In the genomic region with DNA sequence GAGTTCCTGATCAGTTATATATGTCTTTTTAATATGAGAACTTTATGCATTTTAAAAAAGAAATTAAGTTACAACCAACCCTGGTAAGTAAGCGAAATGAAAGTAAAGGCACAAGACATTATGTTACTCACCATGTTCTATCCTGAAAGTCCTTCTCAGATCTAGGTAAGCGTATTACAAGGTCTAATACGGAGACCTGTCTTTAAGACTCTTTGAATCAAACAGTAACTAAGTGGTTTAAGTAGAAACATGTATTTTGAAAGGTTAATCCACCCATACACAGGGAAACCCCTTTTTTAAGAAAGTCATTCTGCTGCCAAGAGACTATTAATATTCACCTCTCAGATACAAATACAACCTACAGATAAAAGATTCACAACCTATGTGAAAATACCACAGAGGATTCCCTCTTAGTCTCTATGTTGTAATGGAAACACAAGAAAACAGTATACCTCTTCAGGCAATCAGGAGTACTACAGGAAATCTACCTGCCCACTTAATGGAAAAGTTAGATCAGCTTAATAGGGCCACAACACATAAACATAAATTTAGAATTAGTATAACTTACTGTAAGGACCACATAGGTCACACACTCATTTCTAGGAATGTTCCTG, we compare ENCODE assay signal across 12 cellular contexts.
DNase-seq lines count a peak whose midpoint lies in the region; ATAC-seq and TF ChIP-seq lines count a peak whose summit lies in the region.
"Had no signal": no experiment of that assay in that cellular context is flagged by ENCODE, and none has a peak within 500 bp of the region (broad histone marks: within the 10 kb centered on the region; RNA-seq: fewer than 3 reads in every experiment).

No MANE protein-coding gene starts in this region.

- H3K27me3 Mint-ChIP-seq in natural killer cell treated with Interleukin-12 subunit alpha and Interleukin-12 subunit beta and Interleukin-15 and Interleukin-18, amount 100 ng/mL, for 72 hours: peaks cover 0 to 9% of the 10 kb centered on the region in 2 donors
- peaks cover 6 to 12% of the 10 kb centered on the region in 2 donors for H3K27me3 Mint-ChIP-seq in natural killer cell (ENCODE audit: low read depth in 2 of 2)

- DNase-seq in natural killer cell treated with Interleukin-12 subunit alpha and Interleukin-12 subunit beta and Interleukin-15 and Interleukin-18, amount 100 ng/mL, for 72 hours (ENCODE audit: low spot score): no peak
- DNase-seq in natural killer cell (no peak), SK-N-MC (ENCODE audit: low read depth, low spot score) (no peak), hippocampal formation (lab: John Stamatoyannopoulos, UW) (no peak), heart left ventricle (no peak), anterior cingulate cortex (lab: John Stamatoyannopoulos, UW) (no peak), AG20443 (ENCODE audit: low spot score) (no peak)
- DNase-seq: ovary, substantia nigra had no signal

- intact Hi-C loops in natural killer cell (cut with micrococcal nuclease) (no loop called here), heart left ventricle (cut with DNase I) (no loop called here)

- peak overlapping the region in 1 of 2 donors; percentile 60 for H3K27ac Mint-ChIP-seq in natural killer cell treated with Interleukin-12 subunit alpha and Interleukin-12 subunit beta and Interleukin-15 and Interleukin-18, amount 100 ng/mL, for 72 hours
- no peak overlapping the region for H3K27ac Mint-ChIP-seq in natural killer cell

- H3K27ac ChIP-seq in SK-N-MC (no peak overlapping the region), heart left ventricle (peak overlapping the region in 1 of 12 donors; percentile 18)
- H3K27ac ChIP-seq: BLaER1 treated with 17β-estradiol and CSF1 and Interleukin-3, amounts not matched to agents 10 nM and 100 nM; ovary had no signal

- H3K4me3 ChIP-seq in SK-N-MC (peak overlapping the region; percentile 34; the same call in 1 of the 2 replicates), heart left ventricle (peak overlapping the region in 1 of 12 donors; percentile 23)
- H3K4me3 ChIP-seq: BLaER1 treated with 17β-estradiol and CSF1 and Interleukin-3, amounts not matched to agents 10 nM and 100 nM; K562; ovary had no signal

- no peaks in the 10 kb centered on the region for H3K9me3 Mint-ChIP-seq in natural killer cell treated with Interleukin-12 subunit alpha and Interleukin-12 subunit beta and Interleukin-15 and Interleukin-18, amount 100 ng/mL, for 72 hours
- no peaks in the 10 kb centered on the region for H3K9me3 Mint-ChIP-seq in natural killer cell

- H3K4me3 Mint-ChIP-seq in natural killer cell treated with Interleukin-12 subunit alpha and Interleukin-12 subunit beta and Interleukin-15 and Interleukin-18, amount 100 ng/mL, for 72 hours: peak overlapping the region; percentile 65
- H3K4me3 Mint-ChIP-seq in natural killer cell: no peak overlapping the region

- H3K36me3 Mint-ChIP-seq in natural killer cell treated with Interleukin-12 subunit alpha and Interleukin-12 subunit beta and Interleukin-15 and Interleukin-18, amount 100 ng/mL, for 72 hours: no peaks in the 10 kb centered on the region
- no peaks in the 10 kb centered on the region for H3K36me3 Mint-ChIP-seq in natural killer cell

- no peaks in the 10 kb centered on the region for H3K27me3 ChIP-seq in heart left ventricle
- H3K27me3 ChIP-seq: BLaER1 treated with 17β-estradiol and CSF1 and Interleukin-3, amounts not matched to agents 10 nM and 100 nM; ovary had no signal

- no peak for TF ChIP-seq POLR2A in heart left ventricle (IDR thresholded peaks at IDR 0.05)

- H3K36me3 ChIP-seq in SK-N-MC (ENCODE audit: insufficient read depth, low read length) (no peaks in the 10 kb centered on the region), heart left ventricle (no peaks in the 10 kb centered on the region)
- H3K36me3 ChIP-seq: BLaER1 treated with 17β-estradiol and CSF1 and Interleukin-3, amounts not matched to agents 10 nM and 100 nM; ovary had no signal

- no peak for TF ChIP-seq CTCF in natural killer cell (IDR thresholded peaks at IDR 0.05)
- no peak for TF ChIP-seq CTCF in heart left ventricle (IDR thresholded peaks at IDR 0.05)

- peaks cover 0 to 7% of the 10 kb centered on the region in 2 donors for H3K4me1 Mint-ChIP-seq in natural killer cell treated with Interleukin-12 subunit alpha and Interleukin-12 subunit beta and Interleukin-15 and Interleukin-18, amount 100 ng/mL, for 72 hours (ENCODE audit: low read depth in 2 of 2)
- H3K4me1 Mint-ChIP-seq in natural killer cell: no peaks in the 10 kb centered on the region

- no peak overlapping the region for H3K9ac ChIP-seq in SK-N-MC (ENCODE audit: insufficient read length)
- H3K9ac ChIP-seq: BLaER1 treated with 17β-estradiol and CSF1 and Interleukin-3, amounts not matched to agents 10 nM and 100 nM had no signal

- no peaks in the 10 kb centered on the region for H3K9me3 ChIP-seq in SK-N-MC (ENCODE audit: low read depth, low read length)
- no peaks in the 10 kb centered on the region for H3K9me3 ChIP-seq in heart left ventricle
- H3K9me3 ChIP-seq: BLaER1 treated with 17β-estradiol and CSF1 and Interleukin-3, amounts not matched to agents 10 nM and 100 nM; ovary had no signal

- no peaks in the 10 kb centered on the region for H3K4me1 ChIP-seq in heart left ventricle

- WGBS in heart left ventricle, 4 donors: 93 to 96% (median 94%) methylated on average over 3 of the region's 3 CpGs

- peak in 1 of 2 donors; percentile 68 for ATAC-seq in natural killer cell treated with Interleukin-12 subunit alpha and Interleukin-12 subunit beta and Interleukin-15 and Interleukin-18, amount 100 ng/mL, for 72 hours
- ATAC-seq in natural killer cell (no peak), HG02798 (IDR thresholded peaks at IDR 0.05; ENCODE audit: poor library complexity, unreplicated experiment) (peak; percentile 79), heart left ventricle (no peak)
- ATAC-seq: K562 had no signal
